In the genomic region with DNA sequence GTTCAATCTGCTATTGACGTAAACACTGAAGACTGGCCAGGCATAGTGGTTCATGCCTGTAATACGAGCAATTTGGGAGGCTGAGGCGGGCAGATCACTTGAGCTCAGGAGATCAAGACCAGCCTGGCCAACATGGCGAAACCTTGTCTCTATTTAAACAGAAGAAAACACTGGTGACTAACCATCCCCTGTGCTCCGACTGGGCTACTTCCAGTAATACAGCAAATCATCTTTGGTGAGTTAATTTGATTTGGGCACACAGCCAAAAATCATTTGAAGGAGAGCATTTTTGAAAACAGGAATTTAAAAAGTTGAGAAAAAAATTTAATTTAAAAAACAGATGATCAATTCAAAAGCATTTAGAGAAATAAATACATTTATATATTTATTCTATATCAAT, we compare ENCODE assay signal across 21 cellular contexts. TPM values are rescaled to one million over a fixed set of nuclear protein-coding genes. Genes with fewer than 3 reads are reported as not detected.
A peak's percentile ranks its signal among the peaks of the same experiment; 100 is the strongest.
DNase-seq lines count a peak whose midpoint lies in the region; ATAC-seq and TF ChIP-seq lines count a peak whose summit lies in the region.
"Had no signal": no experiment of that assay in that cellular context is flagged by ENCODE, and none has a peak within 500 bp of the region (broad histone marks: within the 10 kb centered on the region; RNA-seq: fewer than 3 reads in every experiment).

No MANE protein-coding gene starts in this region.

- no peak for ATAC-seq in CD8-positive, alpha-beta T cell
- ATAC-seq: HepG2, left colon had no signal

- no peaks in the 10 kb centered on the region for H3K9me3 Mint-ChIP-seq in CD8-positive, alpha-beta T cell
- no peaks in the 10 kb centered on the region for H3K9me3 Mint-ChIP-seq in activated naive CD4-positive, alpha-beta T cell treated with anti-CD3 and anti-CD28 coated beads, Interleukin-2, amount 10 ng/mL, durations not matched to agents 7 days and 5 days

- DNase-seq in COR-L47 (lab: John Stamatoyannopoulos, UW) (peak; percentile 39), M059J (ENCODE audit: low read depth) (peak; percentile 40), brain microvascular endothelial cell (peak; percentile 70), iris pigment epithelial cell (ENCODE audit: low read depth) (peak; percentile 86), caudate nucleus (lab: John Stamatoyannopoulos, UW) (no peak), dorsolateral prefrontal cortex (no peak)
- DNase-seq in CD8-positive, alpha-beta T cell: no peak
- DNase-seq in activated naive CD4-positive, alpha-beta T cell treated with anti-CD3 and anti-CD28 coated beads, Interleukin-2, amount 10 ng/mL, durations not matched to agents 7 days and 5 days: no peak
- DNase-seq: activated CD4-positive, alpha-beta T cell treated with anti-CD3 and anti-CD28 coated beads, Interleukin-2, amount 50 U/mL, for 48 hours; activated gamma-delta T cell treated with Interleukin-2 at 50 U/mL for 16 hours; Calu3; H7; left colon; NCI-H1694 treated with DMSO at 0.1 percent for 48 hours; NCI-H510A treated with DMSO at 0.1 percent for 48 hours; SIG-M5; stimulated activated CD4-positive, alpha-beta T cell treated with anti-CD3 and anti-CD28 coated beads, Interleukin-4, amount 100 ng/mL, for 24 hours had no signal

- H3K4me1 ChIP-seq in CD8-positive, alpha-beta T cell (ENCODE audit: insufficient read depth, low read length): no peaks in the 10 kb centered on the region

- H3K27me3 ChIP-seq in brain microvascular endothelial cell (replicated peaks) (no peaks in the 10 kb centered on the region), dorsolateral prefrontal cortex (no peaks in the 10 kb centered on the region)
- no peaks in the 10 kb centered on the region for H3K27me3 ChIP-seq in CD8-positive, alpha-beta T cell (ENCODE audit: insufficient read depth, low read length)

- H3K27ac Mint-ChIP-seq in CD8-positive, alpha-beta T cell: no peak overlapping the region
- H3K27ac Mint-ChIP-seq in activated naive CD4-positive, alpha-beta T cell treated with anti-CD3 and anti-CD28 coated beads, Interleukin-2, amount 10 ng/mL, durations not matched to agents 7 days and 5 days: no peak overlapping the region
- H3K27ac Mint-ChIP-seq: B cell; T-helper 1 cell treated with Interleukin-12 subunit alpha and Interleukin-12 subunit beta and Interleukin-4 antibody, amounts not matched to agents 30 μg/mL and 1 μg/mL, for 36 hours had no signal

- no peak overlapping the region for H3K4me3 ChIP-seq in brain microvascular endothelial cell (ENCODE audit: low read depth, low read length)
- H3K4me3 ChIP-seq in CD8-positive, alpha-beta T cell (ENCODE audit: low read depth, low read length): no peak overlapping the region
- H3K4me3 ChIP-seq in dorsolateral prefrontal cortex: no peak overlapping the region

- POLR2A ChIA-PET in CD8-positive, alpha-beta T cell (lab: Charles Lee): no interaction called here

- H3K9me3 ChIP-seq in CD8-positive, alpha-beta T cell (ENCODE audit: low read length): no peaks in the 10 kb centered on the region

- in situ Hi-C loops in brain microvascular endothelial cell (cut with HindIII; ENCODE audit: low pct_ligation_motif_present, low sequenced_read_pairs): no loop called here

- peaks cover 12% of the 10 kb centered on the region for H3K36me3 Mint-ChIP-seq in CD8-positive, alpha-beta T cell
- peaks cover 29% of the 10 kb centered on the region for H3K36me3 Mint-ChIP-seq in activated naive CD4-positive, alpha-beta T cell treated with anti-CD3 and anti-CD28 coated beads, Interleukin-2, amount 10 ng/mL, durations not matched to agents 7 days and 5 days

- no peak overlapping the region for H3K27ac ChIP-seq in brain microvascular endothelial cell
- no peak overlapping the region for H3K27ac ChIP-seq in CD8-positive, alpha-beta T cell (ENCODE audit: low read depth, low read length)
- no peak overlapping the region for H3K27ac ChIP-seq in caudate nucleus (ENCODE audit: low read depth, low read length)
- H3K27ac ChIP-seq in dorsolateral prefrontal cortex: no peak overlapping the region
- H3K27ac ChIP-seq: VCaP had no signal

- peaks cover 29% of the 10 kb centered on the region for H3K36me3 ChIP-seq in brain microvascular endothelial cell (replicated peaks)
- no peaks in the 10 kb centered on the region for H3K36me3 ChIP-seq in CD8-positive, alpha-beta T cell (ENCODE audit: insufficient read depth, low read length)

- H3K4me1 Mint-ChIP-seq in CD8-positive, alpha-beta T cell (ENCODE audit: low read depth): no peaks in the 10 kb centered on the region
- H3K4me1 Mint-ChIP-seq in activated naive CD4-positive, alpha-beta T cell treated with anti-CD3 and anti-CD28 coated beads, Interleukin-2, amount 10 ng/mL, durations not matched to agents 7 days and 5 days: no peaks in the 10 kb centered on the region
- H3K4me1 Mint-ChIP-seq: B cell had no signal

- intact Hi-C loops in CD8-positive, alpha-beta T cell (cut with DNase I, micrococcal nuclease): no loop called here
- intact Hi-C loops in dorsolateral prefrontal cortex (cut with DNase I): no loop called here

- CTCF ChIA-PET in CD8-positive, alpha-beta T cell (lab: Charles Lee): no interaction called here
- CTCF ChIA-PET in activated naive CD4-positive, alpha-beta T cell treated with anti-CD3 and anti-CD28 coated beads, Interleukin-2, amount 10 ng/mL, durations not matched to agents 7 days and 5 days (lab: Charles Lee): interaction anchor here (0.8 kb wide), 1 partner anchor 9 kb away, joined by 3 read pairs; no protein-coding TSS in a partner anchor

- H3K4me3 Mint-ChIP-seq in CD8-positive, alpha-beta T cell: no peak overlapping the region
- H3K4me3 Mint-ChIP-seq in activated naive CD4-positive, alpha-beta T cell treated with anti-CD3 and anti-CD28 coated beads, Interleukin-2, amount 10 ng/mL, durations not matched to agents 7 days and 5 days: no peak overlapping the region
- H3K4me3 Mint-ChIP-seq: B cell; T-helper 1 cell treated with Interleukin-12 subunit alpha and Interleukin-12 subunit beta and Interleukin-4 antibody, amounts not matched to agents 30 μg/mL and 1 μg/mL, for 36 hours had no signal

- TF ChIP-seq CTCF in brain microvascular endothelial cell (IDR thresholded peaks at IDR 0.05; ENCODE audit: low read depth, low read length, missing control alignments) (no peak), dorsolateral prefrontal cortex (IDR thresholded peaks at IDR 0.05 in 54 of 56, conservative IDR thresholded peaks at IDR 0.05 in 2 of 56; ENCODE audit: low read depth in 1 of 56, partially characterized antibody in 56 of 56) (no peak)
- TF ChIP-seq CTCF in CD8-positive, alpha-beta T cell (IDR thresholded peaks at IDR 0.05): no peak

- no peaks in the 10 kb centered on the region for H3K27me3 Mint-ChIP-seq in CD8-positive, alpha-beta T cell (ENCODE audit: low read depth)
- H3K27me3 Mint-ChIP-seq in activated naive CD4-positive, alpha-beta T cell treated with anti-CD3 and anti-CD28 coated beads, Interleukin-2, amount 10 ng/mL, durations not matched to agents 7 days and 5 days: no peaks in the 10 kb centered on the region
- H3K27me3 Mint-ChIP-seq: B cell had no signal

RNA-seq across cellular contexts. Expression of a gene that starts 52.0 kb away (rescaled TPM):
- total RNA-seq in M059J (2014; rRNA removed; shearing (Covaris generic)): 98.1 and 130 TPM in 2 replicates
- total RNA-seq in CD8-positive, alpha-beta T cell: 10 to 100 TPM; 16.7 to 17.2 TPM
- 10 to 100 TPM; 12.7 to 44.7 (median 24.8) TPM for total RNA-seq in dorsolateral prefrontal cortex

Comparison
In these comparisons a context has a peak if more than half of its experiments do, and no peak if none do; other contexts are left out.
1. DNase-seq: peak in COR-L47 (single experiment), M059J (single experiment), brain microvascular endothelial cell (single experiment) and iris pigment epithelial cell (single experiment); none in CD8-positive, alpha-beta T cell (0 of 7), activated naive CD4-positive, alpha-beta T cell treated with anti-CD3 and anti-CD28 coated beads, Interleukin-2, amount 10 ng/mL, durations not matched to agents 7 days and 5 days (single experiment), caudate nucleus (0 of 61) and dorsolateral prefrontal cortex (0 of 10).